7 cellular contexts compared by ENCODE assay signal in genomic region chr17:9644910-9645751, GRCh38. TPM values are rescaled to one million over a fixed set of nuclear protein-coding genes. Genes with fewer than 3 reads are reported as not detected.
DNase-seq lines count a peak whose midpoint lies in the region; ATAC-seq and TF ChIP-seq lines count a peak whose summit lies in the region.

USP43 (plus strand) TSS chr17:9645517; CDS start chr17:9645633, 116 bp downstream.

- 0 to 1% methylated on average over 3 to 14 of the region's 72 CpGs for WGBS in esophagus squamous epithelium, 2 donors

- H3K9me3 Mint-ChIP-seq in neural crest cell = no peaks in the 10 kb centered on the region

- peaks cover 22% of the 10 kb centered on the region for H3K4me1 Mint-ChIP-seq in neural crest cell

- peaks cover 0 to 38% (median 8%) of the 10 kb centered on the region in 3 donors for H3K4me1 ChIP-seq in esophagus squamous epithelium

- H3K27me3 Mint-ChIP-seq in neural crest cell (ENCODE audit: low read depth) = peaks cover 59% of the 10 kb centered on the region

- H3K27me3 ChIP-seq in esophagus squamous epithelium = peaks cover 0 to 54% (median 0%) of the 10 kb centered on the region in 4 donors

- peak in 3 of 4 donors; percentile 24 to 45 (median 38) for TF ChIP-seq POLR2A in esophagus squamous epithelium (IDR thresholded peaks at IDR 0.05)

- intact Hi-C loops in esophagus squamous epithelium (cut with DNase I) = no loop called here

- peak within 1 kb of the TSS; percentile 35 for H3K27ac Mint-ChIP-seq in neural crest cell (ENCODE audit: unreplicated experiment)

- peak within 1 kb of the TSS; percentile 94 for H3K4me3 Mint-ChIP-seq in neural crest cell

- no peak for ATAC-seq in GM19035 (IDR thresholded peaks at IDR 0.05; ENCODE audit: unreplicated experiment)

- TF ChIP-seq CTCF in esophagus squamous epithelium (IDR thresholded peaks at IDR 0.05) (no peak), neural crest cell (conservative IDR thresholded peaks at IDR 0.05) (peak; percentile 35)

- peaks cover 0 to 4% (median 0%) of the 10 kb centered on the region in 3 donors for H3K9me3 ChIP-seq in esophagus squamous epithelium

- in situ Hi-C loops in KBM-7 (cut with MboI; ENCODE audit: low pct_unique_long_range_greater_than_20kb, low sequenced_read_pairs) = no loop called here

- peak; percentile 71 for DNase-seq in KBM-7
- peak; percentile 21 to 30 for DNase-seq in activated CD4-positive, alpha-beta T cell treated with anti-CD3 and anti-CD28 coated beads, Interleukin-2, amount 50 U/mL, for 48 hours
- DNase-seq in esophagus squamous epithelium (lab: John Stamatoyannopoulos, UW) = no peak
- DNase-seq in neural crest cell (ENCODE audit: low read depth, low spot score) = peak; percentile 28
- no peak for DNase-seq in NCI-H2227 treated with DMSO at 0.1 percent for 48 hours (lab: John Stamatoyannopoulos, UW)

- peak within 1 kb of the TSS; percentile 86 to 98 (median 91) for H3K27ac ChIP-seq in esophagus squamous epithelium

- H3K36me3 Mint-ChIP-seq in neural crest cell (ENCODE audit: low read depth) = no peaks in the 10 kb centered on the region

- H3K4me3 ChIP-seq in GM08714 (ENCODE audit: low read length) (peak within 1 kb of the TSS; percentile 60), esophagus squamous epithelium (peak within 1 kb of the TSS; percentile 63 to 81 (median 78))

- no peaks in the 10 kb centered on the region for H3K36me3 ChIP-seq in esophagus squamous epithelium

RNA-seq across cellular contexts. Expression of gene USP43, which starts in this region (rescaled TPM):
- total RNA-seq in esophagus squamous epithelium (10 to 100 TPM in 2 of 4 donors, 1 to 10 TPM in 2; 4.7 to 13.8 (median 10.1) TPM), neural crest cell (2.0 and 2.7 TPM in 2 replicates)

Comparison
In these comparisons a context has a peak if more than half of its experiments do, and no peak if none do; other contexts are left out.
1. DNase-seq: peak in KBM-7 (single experiment), activated CD4-positive, alpha-beta T cell treated with anti-CD3 and anti-CD28 coated beads, Interleukin-2, amount 50 U/mL, for 48 hours (2 of 2) and neural crest cell (single experiment); none in esophagus squamous epithelium (single experiment) and NCI-H2227 treated with DMSO at 0.1 percent for 48 hours (single experiment).